ENCODE assay signal across 27 cellular contexts in genomic region chr2:110990440-110990839, GRCh38.
DNase-seq lines count a peak whose midpoint lies in the region; ATAC-seq, FAIRE-seq and TF ChIP-seq lines count a peak whose summit lies in the region.
"Had no signal": no experiment of that assay in that cellular context is flagged by ENCODE, and none has a peak within 500 bp of the region (broad histone marks: within the 10 kb centered on the region; RNA-seq: fewer than 3 reads in every experiment).

No MANE protein-coding gene starts in this region.

- CTCF ChIA-PET in A549 (lab: Yijun Ruan, JAX) = no interaction called here

- intact Hi-C loops in Right ventricle myocardium superior (cut with DNase I) = no loop called here

- H3K4me1 ChIP-seq in A549 = no peaks in the 10 kb centered on the region
- H3K4me1 ChIP-seq: BE2C, Caco-2 had no signal

- no peak for FAIRE-seq in A549 (lab: Jason Lieb, UNC)
- FAIRE-seq: D721Med had no signal

- TF ChIP-seq RAD21 in A549 (conservative IDR thresholded peaks at IDR 0.05 in 1 of 2, IDR thresholded peaks at IDR 0.05 in 1 of 2) = no peak

- POLR2A ChIA-PET in A549 (lab: Yijun Ruan, JAX) = no interaction called here

- WGBS in A549 (ENCODE audit: missing lambda C conversion rate) = 33% methylated on average over 2 of the region's 2 CpGs

- no peak overlapping the region for H3K27ac ChIP-seq in A549
- H3K27ac ChIP-seq: 22Rv1; BLaER1; BLaER1 treated with 17β-estradiol and CSF1 and Interleukin-3, amounts not matched to agents 10 nM and 100 nM; C4-2B had no signal

- H3K4me2 ChIP-seq in A549 = no peak overlapping the region
- H3K4me2 ChIP-seq: BLaER1; BLaER1 treated with 17β-estradiol and CSF1 and Interleukin-3, amounts not matched to agents 10 nM and 100 nM had no signal

- TF ChIP-seq EP300 in A549 (IDR thresholded peaks at IDR 0.05) = no peak

- ATAC-seq in A549 (no peak), Right ventricle myocardium superior (ENCODE audit: poor library complexity) (no peak)
- ATAC-seq: CD8-positive, alpha-beta T cell had no signal

- H3K4me3 ChIP-seq in A549 = no peak overlapping the region
- H3K4me3 ChIP-seq: BLaER1; BLaER1 treated with 17β-estradiol and CSF1 and Interleukin-3, amounts not matched to agents 10 nM and 100 nM had no signal

- H3K9me3 ChIP-seq in A549 = no peaks in the 10 kb centered on the region
- H3K9me3 ChIP-seq: BE2C, Caco-2 had no signal

- TF ChIP-seq POLR2A in A549 (IDR thresholded peaks at IDR 0.05; ENCODE audit: low read length) = no peak

- TF ChIP-seq CTCF in A549 (IDR thresholded peaks at IDR 0.05) = no peak

- DNase-seq in A549 (ENCODE audit: low read depth in 1 of 2, low spot score in 1 of 2) (no peak), Right ventricle myocardium superior (no peak)
- DNase-seq: 8988T; ACHN; AML-193; BE2C; C1 segment of cervical spinal cord; Caco-2; Calu3; CD4-positive, alpha-beta memory T cell; CD4-positive, alpha-beta T cell; CD4-positive, CD25-positive, alpha-beta regulatory T cell; CD8-positive, alpha-beta memory T cell; CD8-positive, alpha-beta T cell; COR-L47; DMS 273 treated with DMSO at 0.1 percent for 48 hours; DMS153; DMS53; DMS79; DMS79 treated with DMSO at 0.1 percent for 48 hours; DND-41; EL had no signal

TF ChIP-seq in A549, 52 proteins besides CTCF, POLR2A, EP300 and RAD21:
- TF ChIP-seq HEYL (CRISPR knock-in tag; IDR thresholded peaks at IDR 0.05) (no peak), REST (IDR thresholded peaks at IDR 0.05) (peak; percentile 67; the same call in 1 of the 2 replicates)
TF ChIP-seq in A549: peak in this region for 1.
